ENCODE assay signal across 9 cellular contexts in the genomic region with DNA sequence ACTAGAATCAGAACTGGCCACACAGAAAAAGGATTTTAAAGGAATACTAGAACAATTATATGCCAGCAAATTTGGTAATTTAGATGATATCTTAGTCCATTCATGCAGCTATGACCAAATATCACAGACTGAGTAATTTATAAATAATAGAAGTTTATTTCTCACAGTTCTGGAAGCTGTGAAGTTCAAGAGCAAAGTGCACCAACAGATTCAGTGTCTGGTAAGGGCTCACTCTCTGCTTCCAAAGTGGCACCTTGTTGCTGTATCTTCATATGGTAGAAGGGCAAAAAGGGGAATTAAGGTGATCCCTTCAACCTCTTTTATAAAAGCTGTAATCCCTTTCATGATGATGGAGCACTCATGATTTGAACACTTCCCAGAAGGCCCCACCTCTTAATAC.
"Had no signal": no experiment of that assay in that cellular context is flagged by ENCODE, and none has a peak within 500 bp of the region (broad histone marks: within the 10 kb centered on the region; RNA-seq: fewer than 3 reads in every experiment).

No MANE protein-coding gene starts in this region.

- H3K4me1 ChIP-seq: HAP-1 had no signal

- DNase-seq: GM23248, GOT3, H7, HFFc6, IMR-90 had no signal

- H3K4me3 Mint-ChIP-seq: HFFc6 had no signal

- H3K27ac ChIP-seq: GM23248, HL-60 had no signal

- H3K27ac Mint-ChIP-seq: HFFc6 had no signal

- ATAC-seq: HCT116, K562 had no signal

- H3K4me3 ChIP-seq: GM23248, HAP-1, K562 had no signal
